ENCODE assay signal across 31 cellular contexts in the genomic region with DNA sequence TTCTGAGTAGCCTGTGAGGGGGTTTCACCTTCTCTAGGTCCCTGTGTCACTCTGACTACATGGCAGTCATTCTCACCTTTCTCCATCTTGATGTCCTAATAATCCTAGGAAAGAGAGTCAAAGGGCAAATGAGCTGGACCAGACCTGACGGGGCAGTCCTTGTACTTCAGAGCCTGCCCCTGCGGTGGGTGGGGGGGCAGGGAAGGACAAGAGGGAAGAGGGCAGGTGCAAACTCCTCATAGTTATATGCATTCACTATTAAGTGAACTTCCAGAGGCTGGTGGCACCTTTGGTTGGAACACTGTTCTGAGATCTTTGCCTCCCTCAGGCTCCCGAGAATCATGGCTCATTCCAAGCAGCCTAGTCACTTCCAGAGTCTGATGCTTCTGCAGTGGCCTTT. TPM values are rescaled to one million over a fixed set of nuclear protein-coding genes. Genes with fewer than 3 reads are reported as not detected.
"Had no signal": no experiment of that assay in that cellular context is flagged by ENCODE, and none has a peak within 500 bp of the region (broad histone marks: within the 10 kb centered on the region; RNA-seq: fewer than 3 reads in every experiment).

A gene (plus strand): TSS at position 301 of the 400 bp plus-strand sequence. CDS start 41 bp downstream, at position 342.

- DNase-seq: activated B cell treated with CpG ODN at 0.5 μM for 24 hours; activated CD4-positive, alpha-beta memory T cell treated with anti-CD3 and anti-CD28 coated beads for 36 hours; activated CD4-positive, alpha-beta T cell treated with anti-CD3 and anti-CD28 coated beads for 4 hours; activated CD4-positive, alpha-beta T cell treated with anti-CD3 and anti-CD28 coated beads, Interleukin-2, amount 50 U/mL, for 1 hour; activated CD4-positive, CD25-positive, alpha-beta regulatory T cell treated with anti-CD3 and anti-CD28 coated beads, Interleukin-2, amount 50 U/mL, for 72 hours; activated CD8-positive, alpha-beta memory T cell treated with anti-CD3 and anti-CD28 coated beads, Interleukin-2, amount 50 U/mL, for 4 hours; activated effector memory CD4-positive, alpha-beta T cell treated with Interleukin-2 at 50 U/mL for 16 hours; activated naive CD4-positive, alpha-beta T cell treated with anti-CD3 and anti-CD28 coated beads, Interleukin-2, amount 10 ng/mL, durations not matched to agents 7 days and 5 days; activated T-cell treated with anti-CD3 and anti-CD28 coated beads for 4 hours; activated T-cell treated with anti-CD3 and anti-CD28 coated beads, Interleukin-2, amount 50 U/mL, for 4 hours; amygdala; NCI-H1048; NCI-H1105 treated with DMSO at 0.1 percent for 48 hours; NCI-H1436; NCI-H1694; NCI-H2029; NCI-H345; NCI-H524 treated with DMSO at 0.1 percent for 48 hours; NK-92 treated with Interleukin-12 subunit alpha and Interleukin-12 subunit beta, amount 100 ng/mL, for 24 hours; Right ventricle myocardium superior; SW 1271; T-helper 1 cell; T-helper 2 cell; T-helper 9 cell had no signal

- H3K4me3 Mint-ChIP-seq: activated B cell treated with CpG ODN at 0.5 μM for 24 hours; activated CD4-positive, alpha-beta memory T cell treated with anti-CD3 and anti-CD28 coated beads for 36 hours; activated naive CD4-positive, alpha-beta T cell treated with anti-CD3 and anti-CD28 coated beads, Interleukin-2, amount 10 ng/mL, durations not matched to agents 7 days and 5 days; activated naive CD8-positive, alpha-beta T cell; activated T-cell treated with anti-CD3 and anti-CD28 coated beads, Interleukin-2, amount 50 U/mL, for 4 hours; activated T-helper 1 cell treated with anti-CD3 and anti-CD28 coated beads, Interleukin-12 subunit alpha, Interleukin-12 subunit beta, Interleukin-2, Interleukin-4 antibody, amounts not matched to agents 30 ng/mL and 10 ng/mL and 1 ng/mL, durations not matched to agents 14 hours and 24 hours and 36 hours had no signal

- ATAC-seq: activated T-cell treated with anti-CD3 and anti-CD28 coated beads, Interleukin-2, amount 50 U/mL, for 4 hours had no signal

- H3K4me1 Mint-ChIP-seq: activated B cell treated with CpG ODN at 0.5 μM for 24 hours; activated naive CD4-positive, alpha-beta T cell treated with anti-CD3 and anti-CD28 coated beads, Interleukin-2, amount 10 ng/mL, durations not matched to agents 7 days and 5 days had no signal

- H3K36me3 Mint-ChIP-seq: activated CD4-positive, alpha-beta memory T cell treated with anti-CD3 and anti-CD28 coated beads for 36 hours; activated naive CD4-positive, alpha-beta T cell treated with anti-CD3 and anti-CD28 coated beads, Interleukin-2, amount 10 ng/mL, durations not matched to agents 7 days and 5 days; activated naive CD8-positive, alpha-beta T cell had no signal

- H3K9me3 Mint-ChIP-seq: activated B cell treated with CpG ODN at 0.5 μM for 24 hours; activated CD4-positive, alpha-beta memory T cell treated with anti-CD3 and anti-CD28 coated beads for 36 hours; activated naive CD4-positive, alpha-beta T cell treated with anti-CD3 and anti-CD28 coated beads, Interleukin-2, amount 10 ng/mL, durations not matched to agents 7 days and 5 days; activated T-cell treated with anti-CD3 and anti-CD28 coated beads, Interleukin-2, amount 50 U/mL, for 4 hours; activated T-helper 1 cell treated with anti-CD3 and anti-CD28 coated beads, Interleukin-12 subunit alpha, Interleukin-12 subunit beta, Interleukin-2, Interleukin-4 antibody, amounts not matched to agents 30 ng/mL and 10 ng/mL and 1 ng/mL, durations not matched to agents 14 hours and 24 hours and 36 hours had no signal

- H3K27ac Mint-ChIP-seq: activated B cell treated with CpG ODN at 0.5 μM for 24 hours; activated CD4-positive, alpha-beta memory T cell treated with anti-CD3 and anti-CD28 coated beads for 36 hours; activated naive CD4-positive, alpha-beta T cell treated with anti-CD3 and anti-CD28 coated beads, Interleukin-2, amount 10 ng/mL, durations not matched to agents 7 days and 5 days; activated naive CD8-positive, alpha-beta T cell; activated T-helper 1 cell treated with anti-CD3 and anti-CD28 coated beads, Interleukin-12 subunit alpha, Interleukin-12 subunit beta, Interleukin-2, Interleukin-4 antibody, amounts not matched to agents 30 ng/mL and 10 ng/mL and 1 ng/mL, durations not matched to agents 14 hours and 24 hours and 36 hours had no signal

- H3K27me3 Mint-ChIP-seq: activated B cell treated with CpG ODN at 0.5 μM for 24 hours; activated CD4-positive, alpha-beta memory T cell treated with anti-CD3 and anti-CD28 coated beads for 36 hours; activated naive CD4-positive, alpha-beta T cell treated with anti-CD3 and anti-CD28 coated beads, Interleukin-2, amount 10 ng/mL, durations not matched to agents 7 days and 5 days; activated naive CD8-positive, alpha-beta T cell had no signal

RNA-seq across cellular contexts. Expression of the gene that starts here (rescaled TPM):
- total RNA-seq: activated B cell treated with CpG ODN at 0.5 μM for 24 hours; activated CD4-positive, alpha-beta memory T cell treated with anti-CD3 and anti-CD28 coated beads for 36 hours; activated T-cell treated with anti-CD3 and anti-CD28 coated beads, Interleukin-2, amount 50 U/mL, for 4 hours; activated T-helper 1 cell treated with anti-CD3 and anti-CD28 coated beads, Interleukin-12 subunit alpha, Interleukin-12 subunit beta, Interleukin-2, Interleukin-4 antibody, amounts not matched to agents 30 ng/mL and 10 ng/mL and 1 ng/mL, durations not matched to agents 14 hours and 24 hours and 36 hours; ascending aorta; cardiac septum; MCF 10A; NCI-H460; PC-9; Right ventricle myocardium superior had no signal
